14 cellular contexts compared by ENCODE assay signal in the genomic region with DNA sequence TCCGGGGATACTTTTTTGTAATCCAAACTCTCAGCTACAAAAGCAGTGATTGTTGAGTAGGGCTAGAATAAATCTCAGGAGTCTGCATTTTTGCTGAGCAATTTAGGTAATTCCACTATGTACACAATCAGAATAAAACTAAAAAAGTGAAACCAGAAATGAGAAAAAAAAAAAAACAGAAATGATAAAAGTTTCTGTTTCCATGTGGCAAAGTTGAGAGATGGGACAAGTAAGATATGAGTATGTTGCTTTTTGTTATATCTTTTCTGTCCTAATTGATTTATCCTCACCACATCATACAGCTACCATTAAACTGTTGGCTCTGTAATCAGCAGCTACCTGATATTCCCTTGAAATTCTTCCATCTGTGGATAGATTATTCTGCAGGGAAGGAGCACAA.
"Had no signal": no experiment of that assay in that cellular context is flagged by ENCODE, and none has a peak within 500 bp of the region (broad histone marks: within the 10 kb centered on the region; RNA-seq: fewer than 3 reads in every experiment).

No MANE protein-coding gene starts in this region.

- H3K4me3 Mint-ChIP-seq: activated CD4-positive, alpha-beta T cell treated with anti-CD3 and anti-CD28 coated beads, Interleukin-2, amount 10 ng/mL, durations not matched to agents 24 days and 14 days; activated naive CD8-positive, alpha-beta T cell treated with anti-CD3 and anti-CD28 coated beads for 36 hours; activated T-helper 1 cell treated with anti-CD3 and anti-CD28 coated beads, Interleukin-12 subunit alpha, Interleukin-12 subunit beta, Interleukin-2, Interleukin-4 antibody, amounts not matched to agents 30 ng/mL and 10 ng/mL and 1 ng/mL, durations not matched to agents 14 hours and 24 hours and 36 hours; naive B cell had no signal

- DNase-seq: activated CD4-positive, alpha-beta T cell treated with anti-CD3 and anti-CD28 coated beads, Interleukin-2, amount 10 ng/mL, durations not matched to agents 24 days and 14 days; activated CD4-positive, CD25-positive, alpha-beta regulatory T cell; activated CD8-positive, alpha-beta memory T cell treated with anti-CD3 and anti-CD28 coated beads, Interleukin-2, amount 50 U/mL, for 48 hours; activated naive CD8-positive, alpha-beta T cell treated with anti-CD3 and anti-CD28 coated beads for 36 hours; amygdala; body of pancreas; caudate nucleus; naive B cell; ovary; sigmoid colon; stimulated activated CD4-positive, alpha-beta T cell treated with anti-CD3 and anti-CD28 coated beads, Interleukin-2, amount 100 ng/mL, for 24 hours had no signal

- H3K36me3 Mint-ChIP-seq: activated naive CD8-positive, alpha-beta T cell treated with anti-CD3 and anti-CD28 coated beads for 36 hours; naive B cell had no signal

- H3K9me3 Mint-ChIP-seq: activated CD4-positive, alpha-beta T cell treated with anti-CD3 and anti-CD28 coated beads, Interleukin-2, amount 10 ng/mL, durations not matched to agents 24 days and 14 days; activated naive CD8-positive, alpha-beta T cell treated with anti-CD3 and anti-CD28 coated beads for 36 hours; activated T-helper 1 cell treated with anti-CD3 and anti-CD28 coated beads, Interleukin-12 subunit alpha, Interleukin-12 subunit beta, Interleukin-2, Interleukin-4 antibody, amounts not matched to agents 30 ng/mL and 10 ng/mL and 1 ng/mL, durations not matched to agents 14 hours and 24 hours and 36 hours had no signal

- H3K27me3 Mint-ChIP-seq: activated CD4-positive, alpha-beta T cell treated with anti-CD3 and anti-CD28 coated beads, Interleukin-2, amount 10 ng/mL, durations not matched to agents 24 days and 14 days had no signal

- H3K4me1 Mint-ChIP-seq: activated CD4-positive, alpha-beta T cell treated with anti-CD3 and anti-CD28 coated beads, Interleukin-2, amount 10 ng/mL, durations not matched to agents 24 days and 14 days; activated naive CD8-positive, alpha-beta T cell treated with anti-CD3 and anti-CD28 coated beads for 36 hours; naive B cell had no signal

- ATAC-seq: body of pancreas, gastroesophageal sphincter, left lobe of liver had no signal

- H3K27ac Mint-ChIP-seq: activated CD4-positive, alpha-beta T cell treated with anti-CD3 and anti-CD28 coated beads, Interleukin-2, amount 10 ng/mL, durations not matched to agents 24 days and 14 days; activated naive CD8-positive, alpha-beta T cell treated with anti-CD3 and anti-CD28 coated beads for 36 hours; activated T-helper 1 cell treated with anti-CD3 and anti-CD28 coated beads, Interleukin-12 subunit alpha, Interleukin-12 subunit beta, Interleukin-2, Interleukin-4 antibody, amounts not matched to agents 30 ng/mL and 10 ng/mL and 1 ng/mL, durations not matched to agents 14 hours and 24 hours and 36 hours; naive B cell had no signal
